1 cellular context compared by ENCODE assay signal in the genomic region with DNA sequence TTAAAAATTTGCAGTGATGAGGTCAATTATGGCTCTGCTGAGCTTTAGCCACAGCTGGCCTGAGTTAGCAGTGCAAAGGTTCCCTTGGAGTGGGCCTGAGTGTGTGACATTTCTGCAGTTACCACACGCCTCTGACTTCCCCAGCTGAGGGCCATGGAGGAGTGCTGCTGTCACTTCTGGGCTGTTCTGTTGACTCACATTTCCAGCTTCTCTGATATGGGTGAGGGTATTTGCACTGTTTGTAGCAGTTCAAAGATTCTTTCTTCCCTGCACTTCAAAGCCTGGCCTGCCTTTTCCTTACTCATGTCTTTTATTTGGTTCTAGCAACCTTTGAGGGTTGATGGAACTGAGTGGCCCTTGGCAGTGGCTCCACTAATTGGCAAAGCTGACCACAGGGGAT.
TF ChIP-seq lines count a peak whose summit lies in the region.

No MANE protein-coding gene starts in this region.

TF ChIP-seq in HepG2, 621 proteins besides CTCF, POLR2A, EP300 and RAD21 (continued from another document and continues in another):
- TF ChIP-seq, protein P1, sequence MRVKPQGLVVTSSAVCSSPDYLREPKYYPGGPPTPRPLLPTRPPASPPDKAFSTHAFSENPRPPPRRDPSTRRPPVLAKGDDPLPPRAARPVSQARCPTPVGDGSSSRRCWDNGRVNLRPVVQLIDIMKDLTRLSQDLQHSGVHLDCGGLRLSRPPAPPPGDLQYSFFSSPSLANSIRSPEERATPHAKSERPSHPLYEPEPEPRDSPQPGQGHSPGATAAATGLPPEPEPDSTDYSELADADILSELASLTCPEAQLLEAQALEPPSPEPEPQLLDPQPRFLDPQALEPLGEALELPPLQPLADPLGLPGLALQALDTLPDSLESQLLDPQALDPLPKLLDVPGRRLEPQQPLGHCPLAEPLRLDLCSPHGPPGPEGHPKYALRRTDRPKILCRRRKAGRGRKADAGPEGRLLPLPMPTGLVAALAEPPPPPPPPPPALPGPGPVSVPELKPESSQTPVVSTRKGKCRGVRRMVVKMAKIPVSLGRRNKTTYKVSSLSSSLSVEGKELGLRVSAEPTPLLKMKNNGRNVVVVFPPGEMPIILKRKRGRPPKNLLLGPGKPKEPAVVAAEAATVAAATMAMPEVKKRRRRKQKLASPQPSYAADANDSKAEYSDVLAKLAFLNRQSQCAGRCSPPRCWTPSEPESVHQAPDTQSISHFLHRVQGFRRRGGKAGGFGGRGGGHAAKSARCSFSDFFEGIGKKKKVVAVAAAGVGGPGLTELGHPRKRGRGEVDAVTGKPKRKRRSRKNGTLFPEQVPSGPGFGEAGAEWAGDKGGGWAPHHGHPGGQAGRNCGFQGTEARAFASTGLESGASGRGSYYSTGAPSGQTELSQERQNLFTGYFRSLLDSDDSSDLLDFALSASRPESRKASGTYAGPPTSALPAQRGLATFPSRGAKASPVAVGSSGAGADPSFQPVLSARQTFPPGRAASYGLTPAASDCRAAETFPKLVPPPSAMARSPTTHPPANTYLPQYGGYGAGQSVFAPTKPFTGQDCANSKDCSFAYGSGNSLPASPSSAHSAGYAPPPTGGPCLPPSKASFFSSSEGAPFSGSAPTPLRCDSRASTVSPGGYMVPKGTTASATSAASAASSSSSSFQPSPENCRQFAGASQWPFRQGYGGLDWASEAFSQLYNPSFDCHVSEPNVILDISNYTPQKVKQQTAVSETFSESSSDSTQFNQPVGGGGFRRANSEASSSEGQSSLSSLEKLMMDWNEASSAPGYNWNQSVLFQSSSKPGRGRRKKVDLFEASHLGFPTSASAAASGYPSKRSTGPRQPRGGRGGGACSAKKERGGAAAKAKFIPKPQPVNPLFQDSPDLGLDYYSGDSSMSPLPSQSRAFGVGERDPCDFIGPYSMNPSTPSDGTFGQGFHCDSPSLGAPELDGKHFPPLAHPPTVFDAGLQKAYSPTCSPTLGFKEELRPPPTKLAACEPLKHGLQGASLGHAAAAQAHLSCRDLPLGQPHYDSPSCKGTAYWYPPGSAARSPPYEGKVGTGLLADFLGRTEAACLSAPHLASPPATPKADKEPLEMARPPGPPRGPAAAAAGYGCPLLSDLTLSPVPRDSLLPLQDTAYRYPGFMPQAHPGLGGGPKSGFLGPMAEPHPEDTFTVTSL (CRISPR knock-in tag; IDR thresholded peaks at IDR 0.05; ENCODE audit: borderline replicate concordance) = peak; percentile 51; the same call in 1 of the 2 replicates
- TF ChIP-seq RFXANK (CRISPR knock-in tag; IDR thresholded peaks at IDR 0.05) (no peak), ATF7 (IDR thresholded peaks at IDR 0.05) (no peak), ATF7 (CRISPR knock-in tag; IDR thresholded peaks at IDR 0.05) (no peak), BRD4 (CRISPR knock-in tag; IDR thresholded peaks at IDR 0.05) (no peak), YY1 (IDR thresholded peaks at IDR 0.05; ENCODE audit: insufficient read depth, insufficient replicate concordance, low read depth, low read length) (no peak), NR2F6 (IDR thresholded peaks at IDR 0.05) (no peak), NR2F6 (CRISPR knock-in tag; IDR thresholded peaks at IDR 0.05) (no peak), TMF1 (CRISPR knock-in tag; IDR thresholded peaks at IDR 0.05; ENCODE audit: low read depth) (no peak), HDAC2 (CRISPR knock-in tag; IDR thresholded peaks at IDR 0.05) (peak; percentile 42; the same call in 1 of the 2 replicates), MXI1 (IDR thresholded peaks at IDR 0.05; ENCODE audit: borderline replicate concordance, low read depth, low read length) (peak; percentile 72; the same call in 1 of the 3 replicates), SMARCE1 (IDR thresholded peaks at IDR 0.05; ENCODE audit: borderline replicate concordance) (no peak), ZFX (CRISPR knock-in tag; IDR thresholded peaks at IDR 0.05; ENCODE audit: low read depth) (no peak), STAT5B (CRISPR knock-in tag; IDR thresholded peaks at IDR 0.05) (no peak), HNRNPL (IDR thresholded peaks at IDR 0.05; ENCODE audit: low read depth, low read length) (no peak), ZNF737 (CRISPR knock-in tag; IDR thresholded peaks at IDR 0.05; ENCODE audit: borderline replicate concordance) (no peak), TAF1 (CRISPR knock-in tag; IDR thresholded peaks at IDR 0.05) (no peak), ZNF431 (CRISPR knock-in tag; IDR thresholded peaks at IDR 0.05; ENCODE audit: borderline replicate concordance, low read depth) (no peak), ZNF619 (CRISPR knock-in tag; IDR thresholded peaks at IDR 0.05) (no peak), GATAD2A (CRISPR knock-in tag; IDR thresholded peaks at IDR 0.05) (no peak), RXRB (CRISPR knock-in tag; IDR thresholded peaks at IDR 0.05; ENCODE audit: borderline replicate concordance) (no peak), MYC (CRISPR knock-in tag; IDR thresholded peaks at IDR 0.05; ENCODE audit: borderline replicate concordance) (no peak), WIZ (CRISPR knock-in tag; IDR thresholded peaks at IDR 0.05) (no peak), ZFP82 (CRISPR knock-in tag; IDR thresholded peaks at IDR 0.05; ENCODE audit: borderline replicate concordance) (no peak), ERF (CRISPR knock-in tag; IDR thresholded peaks at IDR 0.05) (no peak), KLF16 (CRISPR knock-in tag; IDR thresholded peaks at IDR 0.05) (no peak), BORCS8-MEF2B (CRISPR knock-in tag; IDR thresholded peaks at IDR 0.05) (no peak), SAP130 (CRISPR knock-in tag; IDR thresholded peaks at IDR 0.05; ENCODE audit: low read depth) (peak; percentile 56), ONECUT2 (CRISPR knock-in tag; IDR thresholded peaks at IDR 0.05) (no peak), SOX13 (IDR thresholded peaks at IDR 0.05) (no peak), SOX13 (CRISPR knock-in tag; conservative IDR thresholded peaks at IDR 0.05 in 1 of 2, IDR thresholded peaks at IDR 0.05 in 1 of 2) (no peak), IKZF1 (IDR thresholded peaks at IDR 0.05) (no peak), KDM6A (CRISPR knock-in tag; IDR thresholded peaks at IDR 0.05; ENCODE audit: low read depth) (0 out of 2 replicates have a peak, but pooled peaks have one; percentile 29), ZNF547 (CRISPR knock-in tag; IDR thresholded peaks at IDR 0.05) (no peak), ZNF24 (IDR thresholded peaks at IDR 0.05) (no peak), ZBTB1 (CRISPR knock-in tag; IDR thresholded peaks at IDR 0.05; ENCODE audit: borderline replicate concordance) (no peak), HMG20A (CRISPR knock-in tag; IDR thresholded peaks at IDR 0.05; ENCODE audit: borderline replicate concordance) (0 out of 2 replicates have a peak, but pooled peaks have one; percentile 22), POGZ (CRISPR knock-in tag; IDR thresholded peaks at IDR 0.05) (no peak), ZNF326 (CRISPR knock-in tag; IDR thresholded peaks at IDR 0.05; ENCODE audit: borderline replicate concordance) (no peak), JUND (CRISPR knock-in tag; IDR thresholded peaks at IDR 0.05) (no peak)
- TF ChIP-seq, protein P2, sequence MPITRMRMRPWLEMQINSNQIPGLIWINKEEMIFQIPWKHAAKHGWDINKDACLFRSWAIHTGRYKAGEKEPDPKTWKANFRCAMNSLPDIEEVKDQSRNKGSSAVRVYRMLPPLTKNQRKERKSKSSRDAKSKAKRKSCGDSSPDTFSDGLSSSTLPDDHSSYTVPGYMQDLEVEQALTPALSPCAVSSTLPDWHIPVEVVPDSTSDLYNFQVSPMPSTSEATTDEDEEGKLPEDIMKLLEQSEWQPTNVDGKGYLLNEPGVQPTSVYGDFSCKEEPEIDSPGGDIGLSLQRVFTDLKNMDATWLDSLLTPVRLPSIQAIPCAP (CRISPR knock-in tag; IDR thresholded peaks at IDR 0.05; ENCODE audit: low read depth) = no peak
- TF ChIP-seq, protein P3, sequence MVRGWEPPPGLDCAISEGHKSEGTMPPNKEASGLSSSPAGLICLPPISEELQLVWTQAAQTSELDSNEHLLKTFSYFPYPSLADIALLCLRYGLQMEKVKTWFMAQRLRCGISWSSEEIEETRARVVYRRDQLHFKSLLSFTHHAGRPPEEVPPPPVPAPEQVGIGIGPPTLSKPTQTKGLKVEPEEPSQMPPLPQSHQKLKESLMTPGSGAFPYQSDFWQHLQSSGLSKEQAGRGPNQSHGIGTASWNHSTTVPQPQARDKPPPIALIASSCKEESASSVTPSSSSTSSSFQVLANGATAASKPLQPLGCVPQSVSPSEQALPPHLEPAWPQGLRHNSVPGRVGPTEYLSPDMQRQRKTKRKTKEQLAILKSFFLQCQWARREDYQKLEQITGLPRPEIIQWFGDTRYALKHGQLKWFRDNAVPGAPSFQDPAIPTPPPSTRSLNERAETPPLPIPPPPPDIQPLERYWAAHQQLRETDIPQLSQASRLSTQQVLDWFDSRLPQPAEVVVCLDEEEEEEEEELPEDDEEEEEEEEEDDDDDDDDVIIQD (CRISPR knock-in tag; IDR thresholded peaks at IDR 0.05; ENCODE audit: low read depth) = no peak
- TF ChIP-seq, protein P4, sequence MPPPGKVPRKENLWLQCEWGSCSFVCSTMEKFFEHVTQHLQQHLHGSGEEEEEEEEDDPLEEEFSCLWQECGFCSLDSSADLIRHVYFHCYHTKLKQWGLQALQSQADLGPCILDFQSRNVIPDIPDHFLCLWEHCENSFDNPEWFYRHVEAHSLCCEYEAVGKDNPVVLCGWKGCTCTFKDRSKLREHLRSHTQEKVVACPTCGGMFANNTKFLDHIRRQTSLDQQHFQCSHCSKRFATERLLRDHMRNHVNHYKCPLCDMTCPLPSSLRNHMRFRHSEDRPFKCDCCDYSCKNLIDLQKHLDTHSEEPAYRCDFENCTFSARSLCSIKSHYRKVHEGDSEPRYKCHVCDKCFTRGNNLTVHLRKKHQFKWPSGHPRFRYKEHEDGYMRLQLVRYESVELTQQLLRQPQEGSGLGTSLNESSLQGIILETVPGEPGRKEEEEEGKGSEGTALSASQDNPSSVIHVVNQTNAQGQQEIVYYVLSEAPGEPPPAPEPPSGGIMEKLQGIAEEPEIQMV (CRISPR knock-in tag; IDR thresholded peaks at IDR 0.05; ENCODE audit: low read depth) = no peak
- TF ChIP-seq, protein P5, sequence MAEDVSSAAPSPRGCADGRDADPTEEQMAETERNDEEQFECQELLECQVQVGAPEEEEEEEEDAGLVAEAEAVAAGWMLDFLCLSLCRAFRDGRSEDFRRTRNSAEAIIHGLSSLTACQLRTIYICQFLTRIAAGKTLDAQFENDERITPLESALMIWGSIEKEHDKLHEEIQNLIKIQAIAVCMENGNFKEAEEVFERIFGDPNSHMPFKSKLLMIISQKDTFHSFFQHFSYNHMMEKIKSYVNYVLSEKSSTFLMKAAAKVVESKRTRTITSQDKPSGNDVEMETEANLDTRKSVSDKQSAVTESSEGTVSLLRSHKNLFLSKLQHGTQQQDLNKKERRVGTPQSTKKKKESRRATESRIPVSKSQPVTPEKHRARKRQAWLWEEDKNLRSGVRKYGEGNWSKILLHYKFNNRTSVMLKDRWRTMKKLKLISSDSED (CRISPR knock-in tag; IDR thresholded peaks at IDR 0.05) = no peak
- TF ChIP-seq, protein P6, sequence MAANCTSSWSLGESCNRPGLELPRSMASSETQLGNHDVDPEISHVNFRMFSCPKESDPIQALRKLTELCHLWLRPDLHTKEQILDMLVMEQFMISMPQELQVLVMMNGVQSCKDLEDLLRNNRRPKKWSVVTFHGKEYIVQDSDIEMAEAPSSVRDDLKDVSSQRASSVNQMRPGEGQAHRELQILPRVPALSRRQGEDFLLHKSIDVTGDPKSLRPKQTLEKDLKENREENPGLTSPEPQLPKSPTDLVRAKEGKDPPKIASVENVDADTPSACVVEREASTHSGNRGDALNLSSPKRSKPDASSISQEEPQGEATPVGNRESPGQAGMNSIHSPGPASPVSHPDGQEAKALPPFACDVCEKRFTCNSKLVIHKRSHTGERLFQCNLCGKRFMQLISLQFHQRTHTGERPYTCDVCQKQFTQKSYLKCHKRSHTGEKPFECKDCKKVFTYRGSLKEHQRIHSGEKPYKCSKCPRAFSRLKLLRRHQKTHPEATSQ (CRISPR knock-in tag; IDR thresholded peaks at IDR 0.05; ENCODE audit: borderline replicate concordance) = no peak
- TF ChIP-seq, protein P7, sequence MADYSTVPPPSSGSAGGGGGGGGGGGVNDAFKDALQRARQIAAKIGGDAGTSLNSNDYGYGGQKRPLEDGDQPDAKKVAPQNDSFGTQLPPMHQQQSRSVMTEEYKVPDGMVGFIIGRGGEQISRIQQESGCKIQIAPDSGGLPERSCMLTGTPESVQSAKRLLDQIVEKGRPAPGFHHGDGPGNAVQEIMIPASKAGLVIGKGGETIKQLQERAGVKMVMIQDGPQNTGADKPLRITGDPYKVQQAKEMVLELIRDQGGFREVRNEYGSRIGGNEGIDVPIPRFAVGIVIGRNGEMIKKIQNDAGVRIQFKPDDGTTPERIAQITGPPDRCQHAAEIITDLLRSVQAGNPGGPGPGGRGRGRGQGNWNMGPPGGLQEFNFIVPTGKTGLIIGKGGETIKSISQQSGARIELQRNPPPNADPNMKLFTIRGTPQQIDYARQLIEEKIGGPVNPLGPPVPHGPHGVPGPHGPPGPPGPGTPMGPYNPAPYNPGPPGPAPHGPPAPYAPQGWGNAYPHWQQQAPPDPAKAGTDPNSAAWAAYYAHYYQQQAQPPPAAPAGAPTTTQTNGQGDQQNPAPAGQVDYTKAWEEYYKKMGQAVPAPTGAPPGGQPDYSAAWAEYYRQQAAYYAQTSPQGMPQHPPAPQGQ (CRISPR knock-in tag; IDR thresholded peaks at IDR 0.05; ENCODE audit: borderline replicate concordance) = no peak
- TF ChIP-seq, protein P8, sequence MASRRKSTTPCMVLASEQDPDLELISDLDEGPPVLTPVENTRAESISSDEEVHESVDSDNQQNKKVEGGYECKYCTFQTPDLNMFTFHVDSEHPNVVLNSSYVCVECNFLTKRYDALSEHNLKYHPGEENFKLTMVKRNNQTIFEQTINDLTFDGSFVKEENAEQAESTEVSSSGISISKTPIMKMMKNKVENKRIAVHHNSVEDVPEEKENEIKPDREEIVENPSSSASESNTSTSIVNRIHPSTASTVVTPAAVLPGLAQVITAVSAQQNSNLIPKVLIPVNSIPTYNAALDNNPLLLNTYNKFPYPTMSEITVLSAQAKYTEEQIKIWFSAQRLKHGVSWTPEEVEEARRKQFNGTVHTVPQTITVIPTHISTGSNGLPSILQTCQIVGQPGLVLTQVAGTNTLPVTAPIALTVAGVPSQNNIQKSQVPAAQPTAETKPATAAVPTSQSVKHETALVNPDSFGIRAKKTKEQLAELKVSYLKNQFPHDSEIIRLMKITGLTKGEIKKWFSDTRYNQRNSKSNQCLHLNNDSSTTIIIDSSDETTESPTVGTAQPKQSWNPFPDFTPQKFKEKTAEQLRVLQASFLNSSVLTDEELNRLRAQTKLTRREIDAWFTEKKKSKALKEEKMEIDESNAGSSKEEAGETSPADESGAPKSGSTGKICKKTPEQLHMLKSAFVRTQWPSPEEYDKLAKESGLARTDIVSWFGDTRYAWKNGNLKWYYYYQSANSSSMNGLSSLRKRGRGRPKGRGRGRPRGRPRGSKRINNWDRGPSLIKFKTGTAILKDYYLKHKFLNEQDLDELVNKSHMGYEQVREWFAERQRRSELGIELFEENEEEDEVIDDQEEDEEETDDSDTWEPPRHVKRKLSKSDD (CRISPR knock-in tag; IDR thresholded peaks at IDR 0.05; ENCODE audit: low read depth) = no peak
